Comparison of ENCODE assay signal across 22 cellular contexts in genomic region chr22:26612652-26613051, GRCh38. TPM values are rescaled to one million over a fixed set of nuclear protein-coding genes. Genes with fewer than 3 reads are reported as not detected.
DNase-seq lines count a peak whose midpoint lies in the region; ATAC-seq, FAIRE-seq and TF ChIP-seq lines count a peak whose summit lies in the region.
"Had no signal": no experiment of that assay in that cellular context is flagged by ENCODE, and none has a peak within 500 bp of the region (broad histone marks: within the 10 kb centered on the region; RNA-seq: fewer than 3 reads in every experiment).

No MANE protein-coding gene starts in this region.

- H2BK20ac ChIP-seq in IMR-90 (ENCODE audit: low read depth, low read length) (peak overlapping the region; percentile 56; the same call in 1 of the 2 replicates), H1 (ENCODE audit: low read length) (peak overlapping the region; percentile 15; the same call in 1 of the 2 replicates)

- CTCF ChIA-PET in IMR-90 (lab: Yijun Ruan, JAX), result no interaction called here
- CTCF ChIA-PET in H1 (lab: Charles Lee; ENCODE audit: partially characterized antibody), result interaction anchor here (0.8 to 1.6 kb wide), 5 partner anchors 12 to 61 kb away, joined by 3 to 4 read pairs (median 3); no protein-coding TSS in a partner anchor

- ATAC-seq in IMR-90 (ENCODE audit: low read depth) (no peak), SK-N-SH treated with all-trans-retinoic acid at 6 μM for 48 hours (no peak)
- no peak for ATAC-seq in stimulated activated naive B cell treated with anti-CD40 and anti-IgM and Interleukin-4, amounts not matched to agents 10 μg/mL and 1 μg/mL and 100 μg/mL, for 72 hours (replicated peaks)
- ATAC-seq: CD8-positive, alpha-beta T cell had no signal

- H2BK15ac ChIP-seq in IMR-90 (ENCODE audit: low read depth, low read length) (peak overlapping the region; percentile 19; the same call in 2 of the 3 replicates), H1 (ENCODE audit: low read length) (0 out of 2 replicates have a peak overlapping the region, but pooled peaks have one; percentile 9)

- peaks cover 78 to 99% (median 97%) of the 10 kb centered on the region in 10 experiments for H3K4me1 ChIP-seq in BLaER1 treated with 17β-estradiol and CSF1 and Interleukin-3, amounts not matched to agents 10 nM and 100 nM
- H3K4me1 ChIP-seq in IMR-90 (ENCODE audit: control insufficient read depth, insufficient read depth, low read length) (peaks cover 8% of the 10 kb centered on the region), H1 (replicated peaks in 1 of 4; ENCODE audit: control insufficient read depth in 3 of 4, insufficient read depth in 4 of 4, low read length in 3 of 4) (peaks cover 22 to 39% (median 26%) of the 10 kb centered on the region in 4 experiments)

- H3K4me2 ChIP-seq in BLaER1 treated with 17β-estradiol and CSF1 and Interleukin-3, amounts not matched to agents 10 nM and 100 nM, result peak overlapping the region; percentile 62 to 84 (median 77)
- H3K4me2 ChIP-seq in IMR-90 (ENCODE audit: low read depth, low read length) (no peak overlapping the region), H1 (ENCODE audit: insufficient read depth in 1 of 2, low read depth in 2 of 2, low read length in 2 of 2) (peak overlapping the region in 1 of 2 experiments; percentile 89; a peak in 2 of 4 replicates)

- H3K14ac ChIP-seq in IMR-90 (replicated peaks; ENCODE audit: low read depth, low read length) (0 out of 2 replicates have a peak overlapping the region, but pooled peaks have one; percentile 41), H1 (ENCODE audit: insufficient read length) (no peak overlapping the region)

- H3K9ac ChIP-seq in BLaER1 treated with 17β-estradiol and CSF1 and Interleukin-3, amounts not matched to agents 10 nM and 100 nM, result peak overlapping the region in 5 of 11 experiments; percentile 10 to 67 (median 66); a peak in 6 of 22 replicates
- H3K9ac ChIP-seq in IMR-90 (ENCODE audit: low read depth, low read length), result no peak overlapping the region
- no peak overlapping the region for H3K9ac ChIP-seq in H1 (replicated peaks in 1 of 4; ENCODE audit: extremely low read depth in 1 of 4, low read depth in 3 of 4, low read length in 3 of 4)
- H3K9ac ChIP-seq: GM23248 had no signal

- H3K9me3 ChIP-seq in BLaER1 treated with 17β-estradiol and CSF1 and Interleukin-3, amounts not matched to agents 10 nM and 100 nM (replicated peaks in 1 of 11), result no peaks in the 10 kb centered on the region
- H3K9me3 ChIP-seq in IMR-90 (ENCODE audit: control insufficient read depth, insufficient read depth, low read length) (no peaks in the 10 kb centered on the region), H1 (ENCODE audit: insufficient read depth in 2 of 2, low read depth in 1 of 2, low read length in 1 of 2) (no peaks in the 10 kb centered on the region)

- H3K56ac ChIP-seq in IMR-90 (ENCODE audit: extremely low read depth, insufficient read depth, low read length) (no peak overlapping the region), H1 (replicated peaks; ENCODE audit: insufficient read length, low read depth, low read length) (no peak overlapping the region)

- in situ Hi-C loops in IMR-90 (cut with MboI; ENCODE audit: low sequenced_read_pairs), result no loop called here
- in situ Hi-C loops in ACHN (cut with HindIII; ENCODE audit: low pct_ligation_motif_present, low pct_unique_long_range_greater_than_20kb, low sequenced_read_pairs), result no loop called here

- H3K18ac ChIP-seq in IMR-90 (ENCODE audit: low read depth, low read length) (no peak overlapping the region), H1 (ENCODE audit: extremely low read depth, low read length) (no peak overlapping the region)

- H4K5ac ChIP-seq in IMR-90 (ENCODE audit: low read depth, low read length), result no peak overlapping the region
- H4K5ac ChIP-seq in H1 (ENCODE audit: insufficient read length, low read depth, low read length), result no peak overlapping the region

- no peak overlapping the region for H3K23ac ChIP-seq in IMR-90 (ENCODE audit: low read depth, low read length)
- no peak overlapping the region for H3K23ac ChIP-seq in H1 (ENCODE audit: insufficient read length)

- no peaks in the 10 kb centered on the region for H3K36me3 Mint-ChIP-seq in stimulated activated naive B cell treated with anti-CD40 and anti-IgM and Interleukin-4, amounts not matched to agents 10 μg/mL and 1 μg/mL and 100 μg/mL, for 72 hours
- H3K36me3 Mint-ChIP-seq in immature natural killer cell, result peaks cover 0 to 3% (median 0%) of the 10 kb centered on the region in 3 donors
- H3K36me3 Mint-ChIP-seq: CD8-positive, alpha-beta T cell had no signal

- peak overlapping the region; percentile 60 for H3K27ac Mint-ChIP-seq in stimulated activated naive B cell treated with anti-CD40 and anti-IgM and Interleukin-4, amounts not matched to agents 10 μg/mL and 1 μg/mL and 100 μg/mL, for 72 hours
- H3K27ac Mint-ChIP-seq in immature natural killer cell, result peak overlapping the region in 3 of 6 donors; percentile 17 to 61 (median 45)
- H3K27ac Mint-ChIP-seq: CD8-positive, alpha-beta T cell had no signal

- POLR2A ChIA-PET in IMR-90 (lab: Charles Lee; ENCODE audit: unreplicated experiment) (no interaction called here), H1 (lab: Charles Lee; ENCODE audit: partially characterized antibody) (interaction anchor here (0.8 to 1.3 kb wide), 5 partner anchors 11 to 54 kb away, joined by 3 to 6 read pairs (median 3); no protein-coding TSS in a partner anchor)

- intact Hi-C loops in IMR-90 (cut with micrococcal nuclease), result no loop called here

- H2AK9ac ChIP-seq in IMR-90 (replicated peaks; ENCODE audit: low read depth, low read length, poor library complexity), result no peak overlapping the region

- H2BK120ac ChIP-seq in IMR-90 (ENCODE audit: low read depth, low read length) (peak overlapping the region; percentile 38), H1 (replicated peaks; ENCODE audit: low read depth, low read length) (no peak overlapping the region)

- H3K4ac ChIP-seq in IMR-90 (ENCODE audit: low read depth, low read length) (peak overlapping the region; percentile 57), H1 (replicated peaks; ENCODE audit: insufficient read length, low read depth, low read length) (no peak overlapping the region)

- no peaks in the 10 kb centered on the region for H3K79me2 ChIP-seq in H1 (ENCODE audit: control insufficient read depth in 1 of 2, insufficient read depth in 2 of 2, low read length in 2 of 2)

- H2BK12ac ChIP-seq in H1 (ENCODE audit: low read depth, low read length), result peak overlapping the region; percentile 56; the same call in 1 of the 2 replicates

- TF ChIP-seq EP300 in H1 (IDR thresholded peaks at IDR 0.05; ENCODE audit: borderline replicate concordance in 1 of 2, low read depth in 2 of 2, low read length in 2 of 2), result no peak

- H3K79me1 ChIP-seq in IMR-90 (ENCODE audit: low read depth in 1 of 2, low read length in 2 of 2) (peaks cover 0 to 5% of the 10 kb centered on the region in 2 experiments; a peak in 1 of 4 replicates), H1 (ENCODE audit: low read depth, low read length) (no peaks in the 10 kb centered on the region; the same call in 1 of the 2 replicates)

- H4K8ac ChIP-seq in IMR-90 (ENCODE audit: low read depth in 2 of 2, low read length in 2 of 2) (no peak overlapping the region), H1 (ENCODE audit: extremely low read depth, insufficient read depth, low read length) (no peak overlapping the region)

- H3K9me3 Mint-ChIP-seq in stimulated activated naive B cell treated with anti-CD40 and anti-IgM and Interleukin-4, amounts not matched to agents 10 μg/mL and 1 μg/mL and 100 μg/mL, for 72 hours, result no peaks in the 10 kb centered on the region
- H3K9me3 Mint-ChIP-seq in immature natural killer cell, result no peaks in the 10 kb centered on the region
- H3K9me3 Mint-ChIP-seq: CD8-positive, alpha-beta T cell had no signal

- H2AFZ ChIP-seq in IMR-90 (replicated peaks; ENCODE audit: low read length, poor library complexity) (no peak overlapping the region), H1 (ENCODE audit: low read length) (no peak overlapping the region)
- H2AFZ ChIP-seq: GM23248 had no signal

- WGBS in IMR-90 (ENCODE audit: extremely low coverage in 2 of 2, insufficient read length in 1 of 2), 2 experiments, result 65% methylated on average over 4 of the region's 4 CpGs; no CpG with 5 or more reads in 1 of the 2 experiments
- 78% methylated on average over 4 of the region's 4 CpGs; no CpG with 5 or more reads in 1 of the 2 experiments for WGBS in H1 (ENCODE audit: extremely low coverage in 1 of 2, insufficient coverage in 1 of 2, insufficient read length in 1 of 2, insufficient replicate concordance in 2 of 2, low coverage in 1 of 2, low lambda C conversion rate in 2 of 2, missing lambda C conversion rate in 1 of 2), 2 experiments

- no peak for TF ChIP-seq CTCF in IMR-90 (conservative IDR thresholded peaks at IDR 0.05; ENCODE audit: low read depth, low read length)
- no peak for TF ChIP-seq CTCF in H1 (IDR thresholded peaks at IDR 0.05; ENCODE audit: control extremely low read depth in 1 of 3, insufficient read depth in 1 of 3, low read depth in 1 of 3, low read length in 3 of 3)

- BruUV-seq in IMR-90 (replicated peaks; lab: Mats Ljungman, UMichigan), result no TSS peak

- TF ChIP-seq POLR2A in IMR-90 (IDR thresholded peaks at IDR 0.05; ENCODE audit: low read depth, low read length) (no peak), H1 (IDR thresholded peaks at IDR 0.05; ENCODE audit: control extremely low read depth in 1 of 2, low read depth in 2 of 2, low read length in 2 of 2) (no peak)

- H3K4me1 Mint-ChIP-seq in stimulated activated naive B cell treated with anti-CD40 and anti-IgM and Interleukin-4, amounts not matched to agents 10 μg/mL and 1 μg/mL and 100 μg/mL, for 72 hours, result peaks cover 17 to 21% of the 10 kb centered on the region in 2 donors
- H3K4me1 Mint-ChIP-seq in immature natural killer cell, result peaks cover 49 to 62% of the 10 kb centered on the region in 2 donors

- H3K36me3 ChIP-seq in BLaER1 treated with 17β-estradiol and CSF1 and Interleukin-3, amounts not matched to agents 10 nM and 100 nM, result no peaks in the 10 kb centered on the region
- H3K36me3 ChIP-seq in IMR-90 (ENCODE audit: control insufficient read depth, insufficient read depth, low read length), result no peaks in the 10 kb centered on the region
- no peaks in the 10 kb centered on the region for H3K36me3 ChIP-seq in H1 (ENCODE audit: control insufficient read depth in 2 of 4, insufficient read depth in 4 of 4, low read length in 3 of 4)

- no peak for DNase-seq in IMR-90
- no peak for DNase-seq in H1 (ENCODE audit: low read depth in 1 of 2, low spot score in 2 of 2)
- DNase-seq in stimulated activated naive B cell treated with anti-CD40 and anti-IgM and Interleukin-4, amounts not matched to agents 10 μg/mL and 1 μg/mL and 100 μg/mL, for 72 hours, result no peak
- no peak for DNase-seq in ACHN
- DNase-seq in immature natural killer cell, result no peak
- DNase-seq: C1 segment of cervical spinal cord; CD8-positive, alpha-beta T cell; GM23248; NCI-H1092 treated with DMSO at 0.1 percent for 48 hours; NCI-H1436 treated with DMSO at 0.1 percent for 48 hours; NCI-H1930; NCI-H2227 treated with DMSO at 0.1 percent for 48 hours; NCI-H510A; NCI-H748 treated with DMSO at 0.1 percent for 48 hours; SHP77 treated with DMSO at 0.1 percent for 48 hours had no signal

- H3K4me3 Mint-ChIP-seq in stimulated activated naive B cell treated with anti-CD40 and anti-IgM and Interleukin-4, amounts not matched to agents 10 μg/mL and 1 μg/mL and 100 μg/mL, for 72 hours, result no peak overlapping the region
- H3K4me3 Mint-ChIP-seq in immature natural killer cell, result no peak overlapping the region
- H3K4me3 Mint-ChIP-seq: CD8-positive, alpha-beta T cell had no signal

- dilution Hi-C loops in IMR-90 (cut with HindIII; ENCODE audit: low sequenced_read_pairs, unreplicated experiment), result no loop called here

- H3K27ac ChIP-seq in BLaER1 treated with 17β-estradiol and CSF1 and Interleukin-3, amounts not matched to agents 10 nM and 100 nM, result peak overlapping the region in 7 of 11 experiments; percentile 59 to 92 (median 78); a peak in 14 of 22 replicates
- H3K27ac ChIP-seq in IMR-90 (ENCODE audit: insufficient read depth, low read length), result no peak overlapping the region
- H3K27ac ChIP-seq in H1 (ENCODE audit: low read depth, low read length), result no peak overlapping the region
- H3K27ac ChIP-seq: GM23248, RWPE1, SK-N-MC had no signal

- peaks cover 0 to 10% of the 10 kb centered on the region in 2 donors for H3K27me3 Mint-ChIP-seq in stimulated activated naive B cell treated with anti-CD40 and anti-IgM and Interleukin-4, amounts not matched to agents 10 μg/mL and 1 μg/mL and 100 μg/mL, for 72 hours
- peaks cover 3 to 12% (median 5%) of the 10 kb centered on the region in 3 donors for H3K27me3 Mint-ChIP-seq in immature natural killer cell (ENCODE audit: low read depth in 3 of 3)

- H2BK5ac ChIP-seq in IMR-90 (ENCODE audit: low read depth, low read length, poor library complexity, severe bottlenecking), result no peak overlapping the region
- peak overlapping the region; percentile 41; the same call in 1 of the 2 replicates for H2BK5ac ChIP-seq in H1 (ENCODE audit: low read depth, low read length)

- peaks cover 14% of the 10 kb centered on the region for H3K9me1 ChIP-seq in IMR-90 (ENCODE audit: insufficient read depth, low read length)

- no peaks in the 10 kb centered on the region for H3K27me3 ChIP-seq in BLaER1 treated with 17β-estradiol and CSF1 and Interleukin-3, amounts not matched to agents 10 nM and 100 nM
- peaks cover 8% of the 10 kb centered on the region for H3K27me3 ChIP-seq in IMR-90 (ENCODE audit: control insufficient read depth, insufficient read depth, low read length)
- H3K27me3 ChIP-seq in H1 (replicated peaks in 1 of 4; ENCODE audit: control insufficient read depth in 3 of 4, extremely low read depth in 1 of 4, insufficient read depth in 3 of 4, low read length in 3 of 4), result peaks cover 5 to 31% (median 26%) of the 10 kb centered on the region in 4 experiments

- H3K23me2 ChIP-seq in H1 (ENCODE audit: low read depth, low read length), result peaks cover 5% of the 10 kb centered on the region; the same call in 1 of the 2 replicates

- H4K20me1 ChIP-seq in BLaER1 treated with 17β-estradiol and CSF1 and Interleukin-3, amounts not matched to agents 10 nM and 100 nM, result no peaks in the 10 kb centered on the region
- H4K20me1 ChIP-seq in IMR-90 (ENCODE audit: insufficient read depth, low read length), result no peaks in the 10 kb centered on the region
- no peaks in the 10 kb centered on the region for H4K20me1 ChIP-seq in H1 (replicated peaks in 1 of 2; ENCODE audit: control insufficient read depth in 1 of 2, insufficient read depth in 2 of 2, low read length in 2 of 2)

- H3K4me3 ChIP-seq in BLaER1 treated with 17β-estradiol and CSF1 and Interleukin-3, amounts not matched to agents 10 nM and 100 nM, result no peak overlapping the region
- H3K4me3 ChIP-seq in IMR-90 (ENCODE audit: insufficient read depth, low read depth, low read length) (no peak overlapping the region), H1 (ENCODE audit: extremely low read depth in 1 of 4, insufficient read depth in 2 of 4, low read depth in 3 of 4, low read length in 4 of 4) (no peak overlapping the region)
- H3K4me3 ChIP-seq: GM23248, SK-N-MC had no signal

- no peak for TF ChIP-seq RAD21 in IMR-90 (IDR thresholded peaks at IDR 0.05; ENCODE audit: low read length)
- no peak for TF ChIP-seq RAD21 in H1 (IDR thresholded peaks at IDR 0.05 in 1 of 2, conservative IDR thresholded peaks at IDR 0.05 in 1 of 2; ENCODE audit: low read depth in 2 of 2, low read length in 2 of 2)

- peak overlapping the region; percentile 23; the same call in 1 of the 2 replicates for H4K91ac ChIP-seq in IMR-90 (ENCODE audit: insufficient read depth, low read depth, low read length)
- peak overlapping the region; percentile 5 for H4K91ac ChIP-seq in H1 (replicated peaks; ENCODE audit: insufficient read length, low read length)

- FAIRE-seq in H1 (lab: Jason Lieb, UNC), result no peak
- FAIRE-seq: GM12891 had no signal

- H2AK5ac ChIP-seq in IMR-90 (ENCODE audit: low read depth, low read length) (peak overlapping the region; percentile 82; the same call in 1 of the 2 replicates), H1 (ENCODE audit: low read depth, low read length) (peak overlapping the region; percentile 7)

RNA-seq across cellular contexts. Expression of gene CRYBB1, which starts 5.2 kb away (rescaled TPM):
- not detected in 2 replicates for total RNA-seq in IMR-90 (2012; rRNA removed)
- polyA plus RNA-seq in IMR-90 (2012; rRNA removed) (not detected in 2 replicates), H1 (2011; rRNA removed) (6.0 and 7.2 TPM in 2 replicates), immature natural killer cell (not detected)
- not detected in 2 replicates for polyA plus RNA-seq in IMR-90 (2012; cell fraction: cytosol; rRNA removed)
- polyA plus RNA-seq in IMR-90 (2012; cell fraction: nucleus; rRNA removed; ENCODE audit: low replicate concordance), result not detected in 2 replicates
- 1.7 and 4.2 TPM in 2 replicates for total RNA-seq in H1 (2021; fragmentation: NEBNext Ultra II Directional; extraction: Animal tissue kit (Norgen Biotek cat#: 25700))
- 7.5 TPM for polyA plus RNA-seq in H1 (2011; cell fraction: cytosol; rRNA removed)
- polyA plus RNA-seq in H1 (2011; cell fraction: nucleus; rRNA removed), result 5.0 TPM
- 2.7 to 5.7 TPM (median 5.2 TPM) in 4 replicates for polyA plus RNA-seq in H1 (2012, experiment 1 of 2)
- 3.9 TPM for polyA plus RNA-seq in H1 (2012, experiment 2 of 2)
- 7.7 TPM for polyA plus RNA-seq in H1 (2013, experiment 1 of 2)
- 7.4 TPM for polyA plus RNA-seq in H1 (2013, experiment 2 of 2)
- 1.7 and 4.1 TPM in 2 replicates for polyA minus RNA-seq in H1 (2011; rRNA and poly(A)+ RNA removed)
- 2.9 TPM for polyA minus RNA-seq in H1 (2011; cell fraction: cytosol; rRNA and poly(A)+ RNA removed)
- polyA minus RNA-seq in H1 (2011; cell fraction: nucleus; rRNA and poly(A)+ RNA removed), result 1.3 TPM
- total RNA-seq: A673; CD8-positive, alpha-beta T cell; G401; GM23248 had no signal
- polyA plus RNA-seq: GM23248 had no signal

RNA-seq across cellular contexts. Expression of gene CRYBA4, which starts 9.1 kb away (rescaled TPM):
- total RNA-seq in IMR-90 (2012; rRNA removed), result not detected in 2 replicates
- not detected in 2 replicates for polyA plus RNA-seq in IMR-90 (2012; rRNA removed)
- polyA plus RNA-seq in IMR-90 (2012; cell fraction: cytosol; rRNA removed), result not detected in 2 replicates
- not detected in 2 replicates for polyA plus RNA-seq in IMR-90 (2012; cell fraction: nucleus; rRNA removed; ENCODE audit: low replicate concordance)
- total RNA-seq in H1 (2021; fragmentation: NEBNext Ultra II Directional; extraction: Animal tissue kit (Norgen Biotek cat#: 25700)), result 0.67 and 1.5 TPM in 2 replicates
- polyA plus RNA-seq in H1 (2011; rRNA removed), result 2.2 and 3.1 TPM in 2 replicates
- 2.0 TPM for polyA plus RNA-seq in H1 (2011; cell fraction: cytosol; rRNA removed)
- 1.4 TPM for polyA plus RNA-seq in H1 (2011; cell fraction: nucleus; rRNA removed)
- 0.84 to 2.4 TPM (median 1.9 TPM) in 4 replicates for polyA plus RNA-seq in H1 (2012, experiment 1 of 2)
- polyA plus RNA-seq in H1 (2012, experiment 2 of 2), result 1.5 TPM
- 1.7 TPM for polyA plus RNA-seq in H1 (2013, experiment 1 of 2)
- 2.0 TPM for polyA plus RNA-seq in H1 (2013, experiment 2 of 2)
- 0.56 and 0.69 TPM in 2 replicates for polyA minus RNA-seq in H1 (2011; rRNA and poly(A)+ RNA removed)
- polyA minus RNA-seq in H1 (2011; cell fraction: cytosol; rRNA and poly(A)+ RNA removed), result not detected
- polyA minus RNA-seq in H1 (2011; cell fraction: nucleus; rRNA and poly(A)+ RNA removed), result not detected
- under 1 TPM in 2 of 3 donors, not detected in 1; 0.46 to 0.95 TPM for polyA plus RNA-seq in immature natural killer cell
- total RNA-seq: A673; CD8-positive, alpha-beta T cell; G401; GM23248 had no signal
- polyA plus RNA-seq: GM23248 had no signal

RNA-seq across cellular contexts. Expression of gene TPST2, which starts 22.7 kb away (rescaled TPM):
- 41.7 and 42.5 TPM in 2 replicates for total RNA-seq in IMR-90 (2012; rRNA removed)
- 63.6 and 81.1 TPM in 2 replicates for polyA plus RNA-seq in IMR-90 (2012; rRNA removed)
- polyA plus RNA-seq in IMR-90 (2012; cell fraction: cytosol; rRNA removed), result 84.8 and 101 TPM in 2 replicates
- polyA plus RNA-seq in IMR-90 (2012; cell fraction: nucleus; rRNA removed; ENCODE audit: low replicate concordance), result 50.0 and 85.2 TPM in 2 replicates
- total RNA-seq in H1 (2021; fragmentation: NEBNext Ultra II Directional; extraction: Animal tissue kit (Norgen Biotek cat#: 25700)), result 58.8 and 62.1 TPM in 2 replicates
- 143 and 162 TPM in 2 replicates for polyA plus RNA-seq in H1 (2011; rRNA removed)
- polyA plus RNA-seq in H1 (2011; cell fraction: cytosol; rRNA removed), result 134 TPM
- polyA plus RNA-seq in H1 (2011; cell fraction: nucleus; rRNA removed), result 139 TPM
- polyA plus RNA-seq in H1 (2012, experiment 1 of 2), result 52.5 to 56.1 TPM (median 54.1 TPM) in 4 replicates
- polyA plus RNA-seq in H1 (2012, experiment 2 of 2), result 69.0 TPM
- polyA plus RNA-seq in H1 (2013, experiment 1 of 2), result 93.0 TPM
- 95.7 TPM for polyA plus RNA-seq in H1 (2013, experiment 2 of 2)
- polyA minus RNA-seq in H1 (2011; rRNA and poly(A)+ RNA removed), result 80.0 and 85.9 TPM in 2 replicates
- 59.8 TPM for polyA minus RNA-seq in H1 (2011; cell fraction: cytosol; rRNA and poly(A)+ RNA removed)
- polyA minus RNA-seq in H1 (2011; cell fraction: nucleus; rRNA and poly(A)+ RNA removed), result 63.8 TPM
- polyA plus RNA-seq in immature natural killer cell, result 100 to 1,000 TPM; 352 to 519 (median 512) TPM

RNA-seq across cellular contexts. Expression of gene MIAT, which starts 44.7 kb away (rescaled TPM):
- total RNA-seq in IMR-90 (2012; rRNA removed), result 0.54 and 1.1 TPM in 2 replicates
- polyA plus RNA-seq in IMR-90 (2012; rRNA removed) (0.29 and 0.65 TPM in 2 replicates), H1 (2011; rRNA removed) (27.6 and 38.3 TPM in 2 replicates), immature natural killer cell (1 to 10 TPM in 1 of 3 donors, not detected in 2; 2.2 TPM)
- 0.03 and 0.09 TPM in 2 replicates for polyA plus RNA-seq in IMR-90 (2012; cell fraction: cytosol; rRNA removed)
- polyA plus RNA-seq in IMR-90 (2012; cell fraction: nucleus; rRNA removed; ENCODE audit: low replicate concordance), result 2.9 and 11.6 TPM in 2 replicates
- 33.8 and 36.0 TPM in 2 replicates for total RNA-seq in H1 (2021; fragmentation: NEBNext Ultra II Directional; extraction: Animal tissue kit (Norgen Biotek cat#: 25700))
- 55.4 TPM for polyA plus RNA-seq in H1 (2011; cell fraction: cytosol; rRNA removed)
- polyA plus RNA-seq in H1 (2011; cell fraction: nucleus; rRNA removed), result 134 TPM
- 55.6 to 81.0 TPM (median 63.3 TPM) in 4 replicates for polyA plus RNA-seq in H1 (2012, experiment 1 of 2)
- polyA plus RNA-seq in H1 (2012, experiment 2 of 2), result 4.6 TPM
- polyA plus RNA-seq in H1 (2013, experiment 1 of 2), result 44.4 TPM
- 37.1 TPM for polyA plus RNA-seq in H1 (2013, experiment 2 of 2)
- 75.5 and 135 TPM in 2 replicates for polyA minus RNA-seq in H1 (2011; rRNA and poly(A)+ RNA removed)
- 20.6 TPM for polyA minus RNA-seq in H1 (2011; cell fraction: cytosol; rRNA and poly(A)+ RNA removed)
- polyA minus RNA-seq in H1 (2011; cell fraction: nucleus; rRNA and poly(A)+ RNA removed), result 72.4 TPM

Comparison
In these comparisons a context has a peak if more than half of its experiments do, and no peak if none do; other contexts are left out.
1. H3K27ac ChIP-seq: peak in BLaER1 treated with 17β-estradiol and CSF1 and Interleukin-3, amounts not matched to agents 10 nM and 100 nM (7 of 11); none in IMR-90 (single experiment) and H1 (single experiment).